Comparison of ENCODE assay signal across 18 cellular contexts in the genomic region with DNA sequence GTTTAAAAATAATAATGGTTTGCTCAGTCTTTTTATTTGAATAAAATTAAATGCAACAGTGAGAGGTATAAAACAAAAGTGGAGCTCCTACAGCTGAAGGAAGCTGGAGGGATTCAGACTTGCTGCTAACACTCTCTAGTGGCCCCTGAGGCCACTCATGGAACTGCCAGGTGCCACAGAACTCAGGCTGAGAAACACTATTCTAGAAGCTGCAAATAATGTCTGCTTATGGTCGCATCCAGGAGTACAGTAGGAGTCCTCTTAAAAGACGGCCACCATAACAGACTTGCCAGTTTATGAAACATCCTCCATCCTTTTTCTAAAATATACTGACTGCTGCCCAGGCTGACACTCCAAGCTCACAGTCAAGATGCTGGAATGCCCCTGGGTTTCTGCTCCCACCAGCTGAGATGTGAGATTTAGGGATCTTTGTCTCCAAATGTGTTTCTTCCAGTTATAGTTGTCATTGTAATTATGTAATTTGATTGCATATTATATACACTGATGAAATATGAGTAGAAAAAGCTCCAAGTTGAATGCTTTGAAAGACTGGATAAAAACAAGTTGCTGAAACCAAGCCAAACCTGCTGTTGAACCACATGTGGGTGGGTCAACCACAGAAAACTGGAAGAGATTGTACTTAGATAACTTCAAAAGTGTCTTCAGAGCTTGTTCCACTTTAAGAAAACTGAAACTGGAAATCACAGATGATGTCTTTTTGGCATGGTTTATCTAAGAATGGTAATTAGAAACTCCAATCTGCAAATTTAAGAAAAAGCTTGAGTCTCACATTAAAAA.
DNase-seq lines count a peak whose midpoint lies in the region; ATAC-seq, FAIRE-seq and TF ChIP-seq lines count a peak whose summit lies in the region.
"Had no signal": no experiment of that assay in that cellular context is flagged by ENCODE, and none has a peak within 500 bp of the region (broad histone marks: within the 10 kb centered on the region; RNA-seq: fewer than 3 reads in every experiment).

No MANE protein-coding gene starts in this region.

- TF ChIP-seq RAD21 in HepG2 (CRISPR knock-in tag; IDR thresholded peaks at IDR 0.05): no peak

- no peak overlapping the region for H3K4me2 ChIP-seq in HepG2 (ENCODE audit: low read depth, low read length)
- H3K4me2 ChIP-seq: BLaER1 treated with 17β-estradiol and CSF1 and Interleukin-3, amounts not matched to agents 10 nM and 100 nM had no signal

- H3K36me3 ChIP-seq in HepG2 (replicated peaks in 1 of 2; ENCODE audit: control insufficient read depth in 1 of 2, insufficient read depth in 2 of 2, low read length in 2 of 2) (no peaks in the 10 kb centered on the region), right lobe of liver (no peaks in the 10 kb centered on the region)
- H3K36me3 ChIP-seq: esophagus squamous epithelium had no signal

- in situ Hi-C loops in HepG2 (cut with HindIII; ENCODE audit: extremely low pct_ligation_motif_present, low pct_unique_long_range_greater_than_20kb): no loop called here

- peaks cover 15% of the 10 kb centered on the region for H3K4me1 ChIP-seq in HepG2 (ENCODE audit: insufficient read depth, low read length)
- H3K4me1 ChIP-seq in right lobe of liver: no peaks in the 10 kb centered on the region
- H3K4me1 ChIP-seq: esophagus squamous epithelium had no signal

- CTCF ChIA-PET in HepG2 (lab: Yijun Ruan, JAX; ENCODE audit: low intra/inter-chr PET ratio, low total read pairs): no interaction called here

- POLR2A ChIA-PET in HepG2 (lab: Yijun Ruan, JAX): no interaction called here

- H3K27ac ChIP-seq in HepG2 (ENCODE audit: extremely low read length, insufficient read depth, low read length) (no peak overlapping the region), right lobe of liver (no peak overlapping the region), cingulate gyrus (ENCODE audit: low read depth, low read length) (peak overlapping the region; percentile 39), temporal lobe (ENCODE audit: low read depth, low read length) (peak overlapping the region; percentile 48)
- H3K27ac ChIP-seq: BLaER1 treated with 17β-estradiol and CSF1 and Interleukin-3, amounts not matched to agents 10 nM and 100 nM; esophagus squamous epithelium had no signal

- DNase-seq in HepG2 (ENCODE audit: low spot score) (no peak), right lobe of liver (no peak), NAMALWA (ENCODE audit: low spot score) (peak; percentile 32), dedifferentiated amniotic fluid mesenchymal stem cell (ENCODE audit: extremely low spot score) (no peak)
- DNase-seq in stimulated activated CD4-positive, alpha-beta T cell treated with anti-CD3 and anti-CD28 coated beads, Interleukin-4, amount 100 ng/mL, for 1 hour: no peak
- DNase-seq: activated naive CD4-positive, alpha-beta T cell treated with Interleukin-2 at 50 U/mL for 16 hours; cerebellar nuclear complex; esophagus squamous epithelium; HFFc6; hippocampal formation; NCI-H1105 treated with DMSO at 0.1 percent for 48 hours; NCI-H446 treated with DMSO at 0.1 percent for 48 hours had no signal

- no peaks in the 10 kb centered on the region for H3K79me2 ChIP-seq in HepG2 (ENCODE audit: insufficient read depth, low read length)

- peak; percentile 80 for ATAC-seq in HepG2
- ATAC-seq in right lobe of liver: no peak
- no peak for ATAC-seq in GM21529 (IDR thresholded peaks at IDR 0.05; ENCODE audit: unreplicated experiment)
- ATAC-seq: stimulated activated naive CD8-positive, alpha-beta T cell treated with anti-CD3 and anti-CD28 coated beads, Interleukin-15, amount 100 ng/mL, for 72 hours had no signal

- WGBS in HepG2 (ENCODE audit: low lambda C conversion rate): 36% methylated on average over 2 of the region's 2 CpGs
- 100% methylated on average over 2 of the region's 2 CpGs for WGBS in right lobe of liver (ENCODE audit: insufficient coverage, low coverage, low lambda C conversion rate, missing lambda C conversion rate)

- intact Hi-C loops in HepG2 (cut with micrococcal nuclease; ENCODE audit: unreplicated experiment) (no loop called here), right lobe of liver (cut with DNase I) (no loop called here)

- H3K9ac ChIP-seq in HepG2 (ENCODE audit: insufficient read depth, low read depth, low read length): no peak overlapping the region
- H3K9ac ChIP-seq: BLaER1 treated with 17β-estradiol and CSF1 and Interleukin-3, amounts not matched to agents 10 nM and 100 nM had no signal

- H3K4me3 ChIP-seq in HepG2 (replicated peaks in 1 of 3; ENCODE audit: insufficient read depth in 1 of 3, low read depth in 2 of 3, low read length in 3 of 3) (no peak overlapping the region), right lobe of liver (no peak overlapping the region)
- H3K4me3 ChIP-seq: esophagus squamous epithelium had no signal

- TF ChIP-seq CTCF in HepG2 (CRISPR knock-in tag; IDR thresholded peaks at IDR 0.05) (no peak), right lobe of liver (IDR thresholded peaks at IDR 0.05) (no peak)

- TF ChIP-seq EP300 in HepG2 (IDR thresholded peaks at IDR 0.05; ENCODE audit: low read depth in 2 of 2, low read length in 2 of 2) (no peak), HepG2 (CRISPR knock-in tag; IDR thresholded peaks at IDR 0.05; ENCODE audit: borderline replicate concordance) (no peak)

- no TSS peak for BruUV-seq in HepG2 (replicated peaks; lab: Mats Ljungman, UMichigan)

- peaks cover 0 to 3% of the 10 kb centered on the region in 2 experiments; a peak in 1 of 5 replicates for H3K27me3 ChIP-seq in HepG2 (ENCODE audit: control insufficient read depth in 1 of 2, insufficient read depth in 2 of 2, low read length in 2 of 2)
- H3K27me3 ChIP-seq in right lobe of liver: no peaks in the 10 kb centered on the region
- H3K27me3 ChIP-seq: BLaER1 treated with 17β-estradiol and CSF1 and Interleukin-3, amounts not matched to agents 10 nM and 100 nM; esophagus squamous epithelium had no signal

- TF ChIP-seq POLR2A in HepG2 (IDR thresholded peaks at IDR 0.05; ENCODE audit: insufficient read depth in 1 of 2, low read depth in 2 of 2, low read length in 2 of 2): no peak
- no peak for TF ChIP-seq POLR2A in right lobe of liver (IDR thresholded peaks at IDR 0.05)

- H3K9me3 ChIP-seq in HepG2 (ENCODE audit: low read length) (peaks cover 41% of the 10 kb centered on the region), right lobe of liver (peaks cover 0 to 20% (median 10%) of the 10 kb centered on the region in 4 donors)

- no peaks in the 10 kb centered on the region for H4K20me1 ChIP-seq in HepG2 (ENCODE audit: insufficient read depth, low read length)
- H4K20me1 ChIP-seq: BLaER1 treated with 17β-estradiol and CSF1 and Interleukin-3, amounts not matched to agents 10 nM and 100 nM had no signal

- H2AFZ ChIP-seq in HepG2 (ENCODE audit: low read length): no peak overlapping the region

- no peak for FAIRE-seq in HepG2 (lab: Jason Lieb, UNC)
- FAIRE-seq: G401.6 had no signal

TF ChIP-seq in HepG2, 621 proteins besides CTCF, POLR2A, EP300 and RAD21:
- TF ChIP-seq, protein P1, sequence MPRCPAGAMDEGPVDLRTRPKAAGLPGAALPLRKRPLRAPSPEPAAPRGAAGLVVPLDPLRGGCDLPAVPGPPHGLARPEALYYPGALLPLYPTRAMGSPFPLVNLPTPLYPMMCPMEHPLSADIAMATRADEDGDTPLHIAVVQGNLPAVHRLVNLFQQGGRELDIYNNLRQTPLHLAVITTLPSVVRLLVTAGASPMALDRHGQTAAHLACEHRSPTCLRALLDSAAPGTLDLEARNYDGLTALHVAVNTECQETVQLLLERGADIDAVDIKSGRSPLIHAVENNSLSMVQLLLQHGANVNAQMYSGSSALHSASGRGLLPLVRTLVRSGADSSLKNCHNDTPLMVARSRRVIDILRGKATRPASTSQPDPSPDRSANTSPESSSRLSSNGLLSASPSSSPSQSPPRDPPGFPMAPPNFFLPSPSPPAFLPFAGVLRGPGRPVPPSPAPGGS (CRISPR knock-in tag; IDR thresholded peaks at IDR 0.05): no peak
- TF ChIP-seq ZNF274 (CRISPR knock-in tag; IDR thresholded peaks at IDR 0.05): peak; percentile 99

Comparison
In these comparisons a context has a peak if more than half of its experiments do, and no peak if none do; other contexts are left out.
1. H3K27ac ChIP-seq: peak in cingulate gyrus (single experiment) and temporal lobe (single experiment); none in HepG2 (single experiment) and right lobe of liver (0 of 3).